22 cellular contexts compared by ENCODE assay signal in the genomic region with DNA sequence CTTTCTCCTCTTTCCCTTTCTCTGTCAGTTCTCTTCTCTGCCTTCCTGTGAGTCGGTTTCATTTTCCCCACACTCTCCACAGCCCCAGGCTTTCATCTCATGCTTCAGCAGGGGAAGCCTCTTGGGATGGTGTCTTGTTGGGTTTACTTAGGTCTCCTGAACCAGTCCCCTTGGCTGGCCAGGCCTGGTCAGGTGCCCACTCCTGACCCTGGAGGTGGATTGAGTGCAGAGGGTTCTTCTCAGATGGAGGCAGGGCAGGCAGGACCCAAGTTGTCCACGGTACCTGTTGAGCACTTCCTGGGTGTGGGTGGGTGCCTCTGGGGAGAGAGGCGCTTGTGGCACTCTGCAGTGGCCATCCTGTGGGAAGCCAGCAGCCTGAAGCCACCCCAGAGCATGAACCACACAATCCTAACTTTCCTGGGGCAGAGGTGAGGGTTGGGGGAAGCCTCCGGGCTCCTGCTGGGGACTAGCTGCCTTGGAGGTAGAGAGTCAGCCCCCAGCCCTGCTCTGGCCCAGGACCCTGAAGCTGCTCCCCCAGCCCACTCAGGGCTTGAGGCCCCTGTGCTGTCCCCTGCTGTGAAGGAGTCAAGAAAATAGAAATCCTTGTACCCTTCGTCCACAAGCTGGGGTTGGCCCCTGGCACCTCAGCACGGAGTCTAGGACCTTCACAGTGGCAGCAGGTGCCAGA. TPM values are rescaled to one million over a fixed set of nuclear protein-coding genes. Genes with fewer than 3 reads are reported as not detected.
A peak's percentile ranks its signal among the peaks of the same experiment; 100 is the strongest.
DNase-seq lines count a peak whose midpoint lies in the region; ATAC-seq, FAIRE-seq and TF ChIP-seq lines count a peak whose summit lies in the region.
"Had no signal": no experiment of that assay in that cellular context is flagged by ENCODE, and none has a peak within 500 bp of the region (broad histone marks: within the 10 kb centered on the region; RNA-seq: fewer than 3 reads in every experiment).

No MANE protein-coding gene starts in this region.

- CTCF ChIA-PET in activated CD4-positive, alpha-beta T cell treated with anti-CD3 and anti-CD28 coated beads for 36 hours (lab: Charles Lee): interaction anchor here (0.6 to 1.6 kb wide), 2 partner anchors 8 to 42 kb away, joined by 4 to 7 read pairs; no protein-coding TSS in a partner anchor
- CTCF ChIA-PET in naive thymus-derived CD4-positive, alpha-beta T cell (lab: Charles Lee): interaction anchor here (1.6 kb wide), 1 partner anchor 20 kb away, joined by 6 read pairs; no protein-coding TSS in a partner anchor

- FAIRE-seq in GM12891 (lab: Jason Lieb, UNC): peak; percentile 41
- FAIRE-seq: A204.1, bronchial epithelial cell had no signal

- H3K36me3 Mint-ChIP-seq in activated CD4-positive, alpha-beta T cell treated with anti-CD3 and anti-CD28 coated beads for 36 hours (ENCODE audit: low read depth): peaks cover 3% of the 10 kb centered on the region
- H3K36me3 Mint-ChIP-seq in T-helper 2 cell treated with Interferon-gamma antibody and Interleukin-4, amounts not matched to agents 5 μg/mL and 100 μg/mL, for 36 hours (ENCODE audit: low read depth): peaks cover 30% of the 10 kb centered on the region
- peaks cover 0 to 10% (median 0%) of the 10 kb centered on the region in 5 donors for H3K36me3 Mint-ChIP-seq in naive thymus-derived CD4-positive, alpha-beta T cell

- H3K27ac ChIP-seq in naive thymus-derived CD4-positive, alpha-beta T cell (ENCODE audit: low read depth, low read length): no peak overlapping the region
- H3K27ac ChIP-seq: prostate gland had no signal

- POLR2A ChIA-PET in activated CD4-positive, alpha-beta T cell treated with anti-CD3 and anti-CD28 coated beads for 36 hours (lab: Charles Lee): no interaction called here
- POLR2A ChIA-PET in naive thymus-derived CD4-positive, alpha-beta T cell (lab: Charles Lee): interaction anchor here (2.4 to 4.1 kb wide), 2 partner anchors 20 to 21 kb away, joined by 24 to 28 read pairs; no protein-coding TSS in a partner anchor

- no peak overlapping the region for H3K27ac Mint-ChIP-seq in activated CD4-positive, alpha-beta T cell treated with anti-CD3 and anti-CD28 coated beads for 36 hours
- peak overlapping the region; percentile 77 for H3K27ac Mint-ChIP-seq in T-helper 2 cell treated with Interferon-gamma antibody and Interleukin-4, amounts not matched to agents 5 μg/mL and 100 μg/mL, for 36 hours
- H3K27ac Mint-ChIP-seq in naive thymus-derived CD4-positive, alpha-beta T cell: peak overlapping the region in 5 of 9 donors; percentile 35 to 88 (median 72)

- H3K27me3 ChIP-seq in naive thymus-derived CD4-positive, alpha-beta T cell (ENCODE audit: control insufficient read depth in 2 of 2, insufficient read depth in 2 of 2, low read length in 2 of 2): no peaks in the 10 kb centered on the region

- no peaks in the 10 kb centered on the region for H3K9me3 Mint-ChIP-seq in activated CD4-positive, alpha-beta T cell treated with anti-CD3 and anti-CD28 coated beads for 36 hours (ENCODE audit: low read depth)
- no peaks in the 10 kb centered on the region for H3K9me3 Mint-ChIP-seq in T-helper 2 cell treated with Interferon-gamma antibody and Interleukin-4, amounts not matched to agents 5 μg/mL and 100 μg/mL, for 36 hours
- H3K9me3 Mint-ChIP-seq in naive thymus-derived CD4-positive, alpha-beta T cell: no peaks in the 10 kb centered on the region

- DNase-seq in activated CD4-positive, alpha-beta T cell treated with anti-CD3 and anti-CD28 coated beads for 36 hours: no peak
- no peak for DNase-seq in activated CD4-positive, alpha-beta T cell treated with anti-CD3 and anti-CD28 coated beads for 48 hours
- no peak for DNase-seq in GM12891 (ENCODE audit: insufficient read length, low spot score)
- no peak for DNase-seq in T-helper 2 cell treated with Interferon-gamma antibody and Interleukin-4, amounts not matched to agents 5 μg/mL and 100 μg/mL, for 36 hours (ENCODE audit: low spot score)
- DNase-seq in naive thymus-derived CD4-positive, alpha-beta T cell: no peak
- DNase-seq in left ventricle myocardium superior: no peak
- no peak for DNase-seq in NCI-H446 treated with DMSO at 0.1 percent for 48 hours (lab: John Stamatoyannopoulos, UW)
- DNase-seq: activated CD4-positive, CD25-positive, alpha-beta regulatory T cell treated with anti-CD3 and anti-CD28 coated beads, Interleukin-2, amount 50 U/mL, for 72 hours; activated gamma-delta T cell treated with Interleukin-2 at 50 U/mL for 16 hours; effector CD8-positive, alpha-beta T cell; left colon; mucosa of descending colon; NCI-H187 treated with DMSO at 0.1 percent for 48 hours; NCI-H524 treated with DMSO at 0.1 percent for 48 hours; stimulated activated CD4-positive, alpha-beta T cell treated with anti-CD3 and anti-CD28 coated beads, Interleukin-12 subunit alpha, Interleukin-12 subunit beta, amount 100 ng/mL, for 4 hours had no signal

- H3K4me3 ChIP-seq in naive thymus-derived CD4-positive, alpha-beta T cell (ENCODE audit: low read length): peak overlapping the region; percentile 53
- H3K4me3 ChIP-seq: mucosa of descending colon, prostate gland had no signal

- peaks cover 22% of the 10 kb centered on the region for H3K27me3 Mint-ChIP-seq in activated CD4-positive, alpha-beta T cell treated with anti-CD3 and anti-CD28 coated beads for 36 hours
- H3K27me3 Mint-ChIP-seq in T-helper 2 cell treated with Interferon-gamma antibody and Interleukin-4, amounts not matched to agents 5 μg/mL and 100 μg/mL, for 36 hours (ENCODE audit: low read depth): peaks cover 31% of the 10 kb centered on the region
- peaks cover 0 to 16% (median 0%) of the 10 kb centered on the region in 5 donors for H3K27me3 Mint-ChIP-seq in naive thymus-derived CD4-positive, alpha-beta T cell

- peaks cover 64 to 65% of the 10 kb centered on the region in 2 donors for H3K4me1 ChIP-seq in naive thymus-derived CD4-positive, alpha-beta T cell (ENCODE audit: control insufficient read depth in 2 of 2, insufficient read depth in 2 of 2, low read length in 2 of 2)
- H3K4me1 ChIP-seq: prostate gland had no signal

- peak overlapping the region; percentile 26 for H3K4me3 Mint-ChIP-seq in activated CD4-positive, alpha-beta T cell treated with anti-CD3 and anti-CD28 coated beads for 36 hours
- peak overlapping the region; percentile 91 for H3K4me3 Mint-ChIP-seq in T-helper 2 cell treated with Interferon-gamma antibody and Interleukin-4, amounts not matched to agents 5 μg/mL and 100 μg/mL, for 36 hours
- peak overlapping the region; percentile 58 to 97 (median 81) for H3K4me3 Mint-ChIP-seq in naive thymus-derived CD4-positive, alpha-beta T cell

- ATAC-seq in activated CD4-positive, alpha-beta T cell treated with anti-CD3 and anti-CD28 coated beads for 36 hours: peak; percentile 27
- no peak for ATAC-seq in naive thymus-derived CD4-positive, alpha-beta T cell
- ATAC-seq in GM21515 (IDR thresholded peaks at IDR 0.05; ENCODE audit: unreplicated experiment) (no peak), left ventricle myocardium superior (no peak)
- ATAC-seq: left colon, mucosa of descending colon, Panc1 had no signal

- peaks cover 74% of the 10 kb centered on the region for H3K4me1 Mint-ChIP-seq in activated CD4-positive, alpha-beta T cell treated with anti-CD3 and anti-CD28 coated beads for 36 hours
- peaks cover 72% of the 10 kb centered on the region for H3K4me1 Mint-ChIP-seq in T-helper 2 cell treated with Interferon-gamma antibody and Interleukin-4, amounts not matched to agents 5 μg/mL and 100 μg/mL, for 36 hours (ENCODE audit: low read depth)
- H3K4me1 Mint-ChIP-seq in naive thymus-derived CD4-positive, alpha-beta T cell: peaks cover 59 to 84% (median 77%) of the 10 kb centered on the region in 7 donors

- no peak for TF ChIP-seq POLR2A in GM12891 (IDR thresholded peaks at IDR 0.05; ENCODE audit: low read depth, low read length)

- intact Hi-C loops in activated CD4-positive, alpha-beta T cell treated with anti-CD3 and anti-CD28 coated beads for 36 hours (cut with DNase I, micrococcal nuclease): no loop called here
- intact Hi-C loops in naive thymus-derived CD4-positive, alpha-beta T cell (cut with micrococcal nuclease): no loop called here
- intact Hi-C loops in left ventricle myocardium superior (cut with micrococcal nuclease): no loop called here

- no peaks in the 10 kb centered on the region for H3K36me3 ChIP-seq in naive thymus-derived CD4-positive, alpha-beta T cell (ENCODE audit: control insufficient read depth in 2 of 3, insufficient read depth in 3 of 3, low read length in 3 of 3)
- H3K36me3 ChIP-seq: prostate gland had no signal

- H3K9me3 ChIP-seq in naive thymus-derived CD4-positive, alpha-beta T cell (ENCODE audit: control insufficient read depth in 2 of 3, low read length in 3 of 3): no peaks in the 10 kb centered on the region
- H3K9me3 ChIP-seq: mucosa of descending colon, prostate gland had no signal

TF ChIP-seq in GM12891, 5 proteins besides CTCF, POLR2A, EP300 and RAD21:
- TF ChIP-seq PAX5 (IDR thresholded peaks at IDR 0.05; ENCODE audit: insufficient read depth, low read length, severe bottlenecking) (no peak), POU2F2 (IDR thresholded peaks at IDR 0.05; ENCODE audit: low read depth, low read length) (no peak), TAF1 (IDR thresholded peaks at IDR 0.05; ENCODE audit: low read depth, low read length) (no peak), SPI1 (IDR thresholded peaks at IDR 0.05; ENCODE audit: low read depth, low read length) (no peak), POLR2AphosphoS5 (IDR thresholded peaks at IDR 0.05; ENCODE audit: low read depth, low read length) (no peak)

RNA-seq across cellular contexts. Expression of gene RAP1GAP2, which starts 2.0 kb away (rescaled TPM):
- total RNA-seq in activated CD4-positive, alpha-beta T cell treated with anti-CD3 and anti-CD28 coated beads for 36 hours: under 1 TPM; 0.64 to 0.86 TPM
- 0.69 TPM for polyA plus RNA-seq in GM12891 (2012; ENCODE audit: low read depth, missing spikeins)
- 10 to 100 TPM in 3 of 5 experiments, 1 to 10 TPM in 1, under 1 TPM in 1; 0.54 to 95.6 (median 20.8) TPM for total RNA-seq in naive thymus-derived CD4-positive, alpha-beta T cell
- 1 to 10 TPM; 2.3 to 2.6 TPM for polyA plus RNA-seq in naive thymus-derived CD4-positive, alpha-beta T cell
- 48.9 TPM for total RNA-seq in left ventricle myocardium superior

RNA-seq across cellular contexts. Expression of gene CCDC92B, which starts 44.8 kb away (rescaled TPM):
- not detected for total RNA-seq in activated CD4-positive, alpha-beta T cell treated with anti-CD3 and anti-CD28 coated beads for 36 hours
- not detected for polyA plus RNA-seq in GM12891 (2012; ENCODE audit: low read depth, missing spikeins)
- total RNA-seq in naive thymus-derived CD4-positive, alpha-beta T cell: under 1 TPM; 0.12 to 0.54 (median 0.22) TPM
- polyA plus RNA-seq in naive thymus-derived CD4-positive, alpha-beta T cell: not detected
- total RNA-seq in left ventricle myocardium superior: 0.12 TPM
- total RNA-seq: bronchial epithelial cell, LHCN-M2, subcutaneous adipose tissue had no signal

Comparison
In these comparisons a context has a peak if more than half of its experiments do, and no peak if none do; other contexts are left out.
1. H3K4me3 Mint-ChIP-seq: peak in every context shown above with its lines; median percentile 91 in T-helper 2 cell treated with Interferon-gamma antibody and Interleukin-4, amounts not matched to agents 5 μg/mL and 100 μg/mL, for 36 hours; 81 in naive thymus-derived CD4-positive, alpha-beta T cell; 26 in activated CD4-positive, alpha-beta T cell treated with anti-CD3 and anti-CD28 coated beads for 36 hours.